In the genomic region with DNA sequence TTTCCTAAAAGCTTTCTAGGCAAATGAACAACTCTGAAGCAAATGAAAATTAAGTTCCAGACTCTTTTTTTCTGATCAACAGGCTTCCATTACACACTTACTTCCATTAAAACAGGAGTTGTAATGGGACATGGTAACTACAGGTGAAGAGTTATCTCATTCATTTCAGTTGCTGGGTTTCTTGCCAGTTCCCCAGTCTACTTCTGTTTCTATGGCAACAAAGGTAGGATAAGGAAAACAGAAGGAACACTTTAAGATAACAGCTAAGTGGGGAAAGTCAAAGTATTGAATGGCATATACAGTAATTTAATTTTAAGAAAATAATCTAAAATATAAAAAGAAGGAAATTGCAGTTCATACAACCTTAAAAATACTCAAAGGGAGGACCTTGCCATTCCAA, we compare ENCODE assay signal across 22 cellular contexts. TPM values are rescaled to one million over a fixed set of nuclear protein-coding genes. Genes with fewer than 3 reads are reported as not detected.
DNase-seq lines count a peak whose midpoint lies in the region; ATAC-seq and TF ChIP-seq lines count a peak whose summit lies in the region.
"Had no signal": no experiment of that assay in that cellular context is flagged by ENCODE, and none has a peak within 500 bp of the region (broad histone marks: within the 10 kb centered on the region; RNA-seq: fewer than 3 reads in every experiment).

No MANE protein-coding gene starts in this region.

- H3K36me3 ChIP-seq in left lung, result no peaks in the 10 kb centered on the region
- no peaks in the 10 kb centered on the region for H3K36me3 ChIP-seq in smooth muscle cell (ENCODE audit: low read depth)
- no peaks in the 10 kb centered on the region for H3K36me3 ChIP-seq in breast epithelium
- H3K36me3 ChIP-seq: BE2C had no signal

- H2AFZ ChIP-seq in smooth muscle cell (ENCODE audit: low read depth), result no peak overlapping the region
- H2AFZ ChIP-seq: GM23248 had no signal

- H3K4me1 ChIP-seq in left lung (no peaks in the 10 kb centered on the region), smooth muscle cell (ENCODE audit: low read depth) (no peaks in the 10 kb centered on the region), breast epithelium (no peaks in the 10 kb centered on the region)
- H3K4me1 ChIP-seq: BE2C had no signal

- ATAC-seq in left lung (peak; percentile 64), GM18909 (IDR thresholded peaks at IDR 0.05; ENCODE audit: poor library complexity, unreplicated experiment) (no peak)

- peaks cover 71% of the 10 kb centered on the region for H3K79me2 ChIP-seq in smooth muscle cell (ENCODE audit: low read depth)

- H3K27me3 ChIP-seq in left lung (no peaks in the 10 kb centered on the region), smooth muscle cell (ENCODE audit: low read depth) (no peaks in the 10 kb centered on the region), breast epithelium (no peaks in the 10 kb centered on the region)
- H3K27me3 ChIP-seq: BE2C had no signal

- H3K9ac ChIP-seq in smooth muscle cell (ENCODE audit: low read depth), result no peak overlapping the region
- H3K9ac ChIP-seq: GM23248, SK-N-SH had no signal

- peaks cover 50% of the 10 kb centered on the region for H4K20me1 ChIP-seq in smooth muscle cell (ENCODE audit: low read depth)

- no peak overlapping the region for H3K4me2 ChIP-seq in smooth muscle cell
- H3K4me2 ChIP-seq: SK-N-SH had no signal

- DNase-seq in DMS53 (lab: John Stamatoyannopoulos, UW), result peak; percentile 18
- no peak for DNase-seq in DMS53 treated with DMSO at 0.1 percent for 48 hours (lab: John Stamatoyannopoulos, UW; ENCODE audit: unreplicated experiment)
- peak; percentile 13 for DNase-seq in SK-N-DZ (ENCODE audit: low spot score)
- DNase-seq in left lung, result no peak
- DNase-seq in smooth muscle cell (lab: John Stamatoyannopoulos, UW; ENCODE audit: unreplicated experiment), result no peak
- DNase-seq in substantia nigra (lab: John Stamatoyannopoulos, UW), result no peak
- DNase-seq in breast epithelium (ENCODE audit: low spot score in 2 of 2), result no peak
- DNase-seq: 8988T; ACHN; BE2C; CD8-positive, alpha-beta memory T cell; DMS153; GM23248; H9; HFFc6; NCI-H2029; NCI-H524 treated with DMSO at 0.1 percent for 48 hours; NCI-H774; SIG-M5; SK-N-SH; SW 1271 had no signal

- H3K9me3 ChIP-seq in left lung (no peaks in the 10 kb centered on the region), smooth muscle cell (replicated peaks; ENCODE audit: low read depth) (no peaks in the 10 kb centered on the region), breast epithelium (no peaks in the 10 kb centered on the region)
- H3K9me3 ChIP-seq: BE2C, SK-N-SH had no signal

- intact Hi-C loops in left lung (cut with DNase I), result no loop called here
- intact Hi-C loops in breast epithelium (cut with DNase I; ENCODE audit: low total_unique reads), result loop anchor here (5.0 kb wide), 1 partner anchor 384 kb away; no protein-coding TSS in a partner anchor

- no peak overlapping the region for H3K4me3 ChIP-seq in left lung
- no peak overlapping the region for H3K4me3 ChIP-seq in smooth muscle cell
- no peak overlapping the region for H3K4me3 ChIP-seq in breast epithelium
- H3K4me3 ChIP-seq: GM23248 had no signal

- H3K27ac ChIP-seq in left lung (no peak overlapping the region), smooth muscle cell (ENCODE audit: low read depth) (peak overlapping the region; percentile 16), substantia nigra (ENCODE audit: low read depth, low read length, poor library complexity, severe bottlenecking) (no peak overlapping the region), breast epithelium (no peak overlapping the region)
- H3K27ac ChIP-seq: GM23248 had no signal

- no peak for TF ChIP-seq POLR2A in breast epithelium (IDR thresholded peaks at IDR 0.05)

- no peaks in the 10 kb centered on the region for H3F3A ChIP-seq in smooth muscle cell (ENCODE audit: low read depth)

- TF ChIP-seq CTCF in left lung (IDR thresholded peaks at IDR 0.05) (no peak), smooth muscle cell (IDR thresholded peaks at IDR 0.05; ENCODE audit: borderline replicate concordance, insufficient read depth, poor library complexity, severe bottlenecking) (no peak), breast epithelium (IDR thresholded peaks at IDR 0.05) (no peak)

RNA-seq across cellular contexts. Expression of gene BAZ2B, which starts 25.1 kb away (rescaled TPM):
- 10.0 and 12.6 TPM in 2 replicates for polyA plus RNA-seq in SK-N-DZ (2014; cell fraction: cytosol; rRNA removed)
- polyA plus RNA-seq in SK-N-DZ (2014; cell fraction: nucleus; rRNA removed), result 8.6 and 11.0 TPM in 2 replicates
- total RNA-seq in left lung, result 10 to 100 TPM; 60.0 to 76.2 TPM
- total RNA-seq in smooth muscle cell, result 58.5 and 81.3 TPM in 2 replicates
- polyA plus RNA-seq in smooth muscle cell, result 27.7 and 40.9 TPM in 2 replicates
- total RNA-seq in breast epithelium, result 100 to 1,000 TPM in 2 of 3 donors, 10 to 100 TPM in 1; 86.1 to 250 (median 143) TPM

Comparison
In these comparisons a context has a peak if more than half of its experiments do, and no peak if none do; other contexts are left out.
1. DNase-seq: peak in DMS53 (single experiment) and SK-N-DZ (single experiment); none in DMS53 treated with DMSO at 0.1 percent for 48 hours (single experiment), left lung (0 of 2), smooth muscle cell (single experiment), substantia nigra (0 of 49) and breast epithelium (0 of 2).